In genomic region chrX:84415155-84415554, GRCh38 we compare ENCODE assay signal across 24 cellular contexts.
"Had no signal": no experiment of that assay in that cellular context is flagged by ENCODE, and none has a peak within 500 bp of the region (broad histone marks: within the 10 kb centered on the region; RNA-seq: fewer than 3 reads in every experiment).

No MANE protein-coding gene starts in this region.

- ATAC-seq: activated CD4-positive, CD25-positive, alpha-beta regulatory T cell treated with anti-CD3 and anti-CD28 coated beads, Interleukin-2, amount 50 U/mL, for 24 hours; left ventricle myocardium superior; mucosa of descending colon; psoas muscle; stimulated activated effector memory CD8-positive, alpha-beta T cell treated with anti-CD3 and anti-CD28 coated beads, Interleukin-12 subunit alpha, Interleukin-12 subunit beta, amount 100 ng/mL, for 72 hours had no signal

- H3K27ac Mint-ChIP-seq: activated CD4-positive, alpha-beta T cell treated with anti-CD3 and anti-CD28 coated beads, Interleukin-2, amount 10 ng/mL, durations not matched to agents 7 days and 5 days; activated naive CD4-positive, alpha-beta T cell treated with anti-CD3 and anti-CD28 coated beads, Interleukin-2, amount 50 U/mL, for 24 hours; immature natural killer cell; memory B cell; naive B cell; stimulated activated effector memory CD8-positive, alpha-beta T cell treated with anti-CD3 and anti-CD28 coated beads, Interleukin-12 subunit alpha, Interleukin-12 subunit beta, amount 100 ng/mL, for 72 hours; type B pancreatic cell had no signal

- H3K27me3 Mint-ChIP-seq: activated CD4-positive, alpha-beta T cell treated with anti-CD3 and anti-CD28 coated beads, Interleukin-2, amount 10 ng/mL, durations not matched to agents 7 days and 5 days; activated naive CD4-positive, alpha-beta T cell treated with anti-CD3 and anti-CD28 coated beads, Interleukin-2, amount 50 U/mL, for 24 hours; memory B cell; naive B cell; type B pancreatic cell had no signal

- H3K9me3 ChIP-seq: esophagus muscularis mucosa, mucosa of descending colon, psoas muscle, sigmoid colon had no signal

- H3K9me3 Mint-ChIP-seq: type B pancreatic cell had no signal

- H3K4me1 ChIP-seq: ascending aorta, breast epithelium, esophagus muscularis mucosa, psoas muscle, sigmoid colon, stomach had no signal

- H3K36me3 ChIP-seq: breast epithelium, esophagus muscularis mucosa, sigmoid colon, stomach had no signal

- H3K27ac ChIP-seq: ascending aorta, breast epithelium, esophagus muscularis mucosa, psoas muscle, sigmoid colon, stomach had no signal

- DNase-seq: activated CD4-positive, alpha-beta T cell treated with anti-CD3 and anti-CD28 coated beads, Interleukin-2, amount 10 ng/mL, durations not matched to agents 7 days and 5 days; activated CD8-positive, alpha-beta memory T cell treated with anti-CD3 and anti-CD28 coated beads, Interleukin-2, amount 50 U/mL, for 4 hours; activated effector memory CD4-positive, alpha-beta T cell treated with Interleukin-2 at 50 U/mL for 16 hours; activated T-cell treated with anti-CD3 and anti-CD28 coated beads, Interleukin-2, amount 50 U/mL, for 48 hours; cortex of kidney; effector CD4-positive, alpha-beta T cell; immature natural killer cell; kidney glomerular epithelial cell; left ventricle myocardium superior; mucosa of descending colon; naive B cell; psoas muscle; sigmoid colon; stimulated activated CD4-positive, alpha-beta T cell treated with anti-CD3 and anti-CD28 coated beads, Interleukin-4, amount 100 ng/mL, for 24 hours; stomach; T1000 had no signal

- H3K4me3 ChIP-seq: ascending aorta, breast epithelium, esophagus muscularis mucosa, mucosa of descending colon, psoas muscle, sigmoid colon, stomach had no signal

- H3K36me3 Mint-ChIP-seq: immature natural killer cell; stimulated activated effector memory CD8-positive, alpha-beta T cell treated with anti-CD3 and anti-CD28 coated beads, Interleukin-12 subunit alpha, Interleukin-12 subunit beta, amount 100 ng/mL, for 72 hours; type B pancreatic cell had no signal

- H3K27me3 ChIP-seq: ascending aorta, esophagus muscularis mucosa, sigmoid colon, stomach had no signal

- H3K4me1 Mint-ChIP-seq: activated CD4-positive, alpha-beta T cell treated with anti-CD3 and anti-CD28 coated beads, Interleukin-2, amount 10 ng/mL, durations not matched to agents 7 days and 5 days; activated naive CD4-positive, alpha-beta T cell treated with anti-CD3 and anti-CD28 coated beads, Interleukin-2, amount 50 U/mL, for 24 hours; stimulated activated effector memory CD8-positive, alpha-beta T cell treated with anti-CD3 and anti-CD28 coated beads, Interleukin-12 subunit alpha, Interleukin-12 subunit beta, amount 100 ng/mL, for 72 hours had no signal

- H3K4me3 Mint-ChIP-seq: activated CD4-positive, alpha-beta T cell treated with anti-CD3 and anti-CD28 coated beads, Interleukin-2, amount 10 ng/mL, durations not matched to agents 7 days and 5 days; activated naive CD4-positive, alpha-beta T cell treated with anti-CD3 and anti-CD28 coated beads, Interleukin-2, amount 50 U/mL, for 24 hours; immature natural killer cell; memory B cell; naive B cell; stimulated activated effector memory CD8-positive, alpha-beta T cell treated with anti-CD3 and anti-CD28 coated beads, Interleukin-12 subunit alpha, Interleukin-12 subunit beta, amount 100 ng/mL, for 72 hours; type B pancreatic cell had no signal
